In genomic region chr11:33133761-33134160, GRCh38 we compare ENCODE assay signal across 1 cellular context.
A peak's percentile ranks its signal among the peaks of the same experiment; 100 is the strongest.
TF ChIP-seq lines count a peak whose summit lies in the region.

No MANE protein-coding gene starts in this region.

TF ChIP-seq in K562, 482 proteins besides CTCF, POLR2A, EP300 and RAD21 (continued from another document):
- TF ChIP-seq, protein P1, sequence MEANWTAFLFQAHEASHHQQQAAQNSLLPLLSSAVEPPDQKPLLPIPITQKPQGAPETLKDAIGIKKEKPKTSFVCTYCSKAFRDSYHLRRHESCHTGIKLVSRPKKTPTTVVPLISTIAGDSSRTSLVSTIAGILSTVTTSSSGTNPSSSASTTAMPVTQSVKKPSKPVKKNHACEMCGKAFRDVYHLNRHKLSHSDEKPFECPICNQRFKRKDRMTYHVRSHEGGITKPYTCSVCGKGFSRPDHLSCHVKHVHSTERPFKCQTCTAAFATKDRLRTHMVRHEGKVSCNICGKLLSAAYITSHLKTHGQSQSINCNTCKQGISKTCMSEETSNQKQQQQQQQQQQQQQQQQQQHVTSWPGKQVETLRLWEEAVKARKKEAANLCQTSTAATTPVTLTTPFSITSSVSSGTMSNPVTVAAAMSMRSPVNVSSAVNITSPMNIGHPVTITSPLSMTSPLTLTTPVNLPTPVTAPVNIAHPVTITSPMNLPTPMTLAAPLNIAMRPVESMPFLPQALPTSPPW (CRISPR knock-in tag; IDR thresholded peaks at IDR 0.05): no peak
- TF ChIP-seq SMAD3 (CRISPR knock-in tag; conservative IDR thresholded peaks at IDR 0.05): no peak
- TF ChIP-seq, protein P2, sequence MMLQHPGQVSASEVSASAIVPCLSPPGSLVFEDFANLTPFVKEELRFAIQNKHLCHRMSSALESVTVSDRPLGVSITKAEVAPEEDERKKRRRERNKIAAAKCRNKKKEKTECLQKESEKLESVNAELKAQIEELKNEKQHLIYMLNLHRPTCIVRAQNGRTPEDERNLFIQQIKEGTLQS (IDR thresholded peaks at IDR 0.05): peak; percentile 12; the same call in 1 of the 2 replicates
- TF ChIP-seq, protein P2 (CRISPR knock-in tag; conservative IDR thresholded peaks at IDR 0.05): no peak
